In the genomic region with DNA sequence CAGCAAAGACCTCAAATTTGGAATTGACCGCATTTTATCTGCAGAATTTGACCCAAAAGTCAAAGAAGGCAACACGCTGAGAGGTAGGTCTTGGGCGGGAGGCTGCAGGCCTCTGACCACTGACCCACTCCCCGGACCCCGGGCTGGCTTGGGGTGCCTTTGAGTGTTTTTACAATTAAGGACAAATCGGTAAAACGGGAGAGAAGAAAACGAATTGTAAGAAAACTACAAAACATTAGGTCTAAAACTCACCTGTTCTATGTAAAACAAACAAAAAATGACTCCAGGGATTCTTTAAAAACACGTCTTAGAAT, we compare ENCODE assay signal across 9 cellular contexts. TPM values are rescaled to one million over a fixed set of nuclear protein-coding genes. Genes with fewer than 3 reads are reported as not detected.
A peak's percentile ranks its signal among the peaks of the same experiment; 100 is the strongest.
DNase-seq lines count a peak whose midpoint lies in the region; ATAC-seq and TF ChIP-seq lines count a peak whose summit lies in the region.
"Had no signal": no experiment of that assay in that cellular context is flagged by ENCODE, and none has a peak within 500 bp of the region (broad histone marks: within the 10 kb centered on the region; RNA-seq: fewer than 3 reads in every experiment).

No MANE protein-coding gene starts in this region.

- H3K36me3 ChIP-seq in ascending aorta: peaks cover 10 to 12% of the 10 kb centered on the region in 2 donors

- POLR2A ChIA-PET in activated CD4-positive, alpha-beta T cell treated with anti-CD3 and anti-CD28 coated beads for 36 hours (lab: Charles Lee): no interaction called here

- TF ChIP-seq CTCF in ascending aorta (IDR thresholded peaks at IDR 0.05) (no peak), lower leg skin (IDR thresholded peaks at IDR 0.05) (no peak)

- peak overlapping the region; percentile 22 for H3K4me3 Mint-ChIP-seq in activated CD4-positive, alpha-beta T cell treated with anti-CD3 and anti-CD28 coated beads for 36 hours

- H3K27me3 ChIP-seq in ascending aorta: no peaks in the 10 kb centered on the region

- no peaks in the 10 kb centered on the region for H3K9me3 ChIP-seq in ascending aorta

- H3K4me1 Mint-ChIP-seq in activated CD4-positive, alpha-beta T cell treated with anti-CD3 and anti-CD28 coated beads for 36 hours: peaks cover 37% of the 10 kb centered on the region

- no peak for DNase-seq in activated CD4-positive, alpha-beta T cell treated with anti-CD3 and anti-CD28 coated beads for 36 hours
- no peak for DNase-seq in activated CD4-positive, alpha-beta T cell treated with anti-CD3 and anti-CD28 coated beads for 48 hours
- DNase-seq in ascending aorta (ENCODE audit: low spot score in 2 of 2) (no peak), lower leg skin (ENCODE audit: low spot score in 2 of 2) (no peak), substantia nigra (lab: John Stamatoyannopoulos, UW) (no peak)
- no peak for DNase-seq in stimulated activated CD8-positive, alpha-beta memory T cell treated with anti-CD3 and anti-CD28 coated beads, Interleukin-4, amount 100 ng/mL, for 48 hours
- DNase-seq: cerebellar nuclear complex had no signal

- peaks cover 0 to 7% of the 10 kb centered on the region in 2 donors for H3K4me1 ChIP-seq in ascending aorta

- 14 to 17% methylated on average over 9 of the region's 9 CpGs for WGBS in lower leg skin, 2 donors

- CTCF ChIA-PET in activated CD4-positive, alpha-beta T cell treated with anti-CD3 and anti-CD28 coated beads for 36 hours (lab: Charles Lee): no interaction called here

- H3K27ac Mint-ChIP-seq in activated CD4-positive, alpha-beta T cell treated with anti-CD3 and anti-CD28 coated beads for 36 hours: no peak overlapping the region

- no peaks in the 10 kb centered on the region for H3K9me3 Mint-ChIP-seq in activated CD4-positive, alpha-beta T cell treated with anti-CD3 and anti-CD28 coated beads for 36 hours (ENCODE audit: low read depth)

- H3K27ac ChIP-seq in ascending aorta (peak overlapping the region; percentile 93 to 94), substantia nigra (ENCODE audit: low read depth, low read length, poor library complexity, severe bottlenecking) (peak overlapping the region; percentile 67)

- no peak for ATAC-seq in activated CD4-positive, alpha-beta T cell treated with anti-CD3 and anti-CD28 coated beads for 36 hours
- no peak for ATAC-seq in GM18520 (IDR thresholded peaks at IDR 0.05; ENCODE audit: unreplicated experiment)
- ATAC-seq in HG02852 (IDR thresholded peaks at IDR 0.05; ENCODE audit: unreplicated experiment): no peak

- peaks cover 68% of the 10 kb centered on the region for H3K27me3 Mint-ChIP-seq in activated CD4-positive, alpha-beta T cell treated with anti-CD3 and anti-CD28 coated beads for 36 hours

- intact Hi-C loops in activated CD4-positive, alpha-beta T cell treated with anti-CD3 and anti-CD28 coated beads for 36 hours (cut with DNase I, micrococcal nuclease): no loop called here
- intact Hi-C loops in ascending aorta (cut with DNase I): no loop called here
- intact Hi-C loops in lower leg skin (cut with DNase I; ENCODE audit: low total_unique reads): no loop called here

- no peaks in the 10 kb centered on the region for H3K36me3 Mint-ChIP-seq in activated CD4-positive, alpha-beta T cell treated with anti-CD3 and anti-CD28 coated beads for 36 hours (ENCODE audit: low read depth)

- H3K4me3 ChIP-seq in ascending aorta: peak overlapping the region; percentile 83 to 98
- peak overlapping the region; percentile 57 for H3K4me3 ChIP-seq in lower leg skin (ENCODE audit: low read depth, poor library complexity, severe bottlenecking)

- no peak for TF ChIP-seq POLR2A in lower leg skin (IDR thresholded peaks at IDR 0.05)

RNA-seq across cellular contexts. Expression of gene HLX, which starts 1.1 kb away (rescaled TPM):
- under 1 TPM; 0.23 to 0.25 TPM for total RNA-seq in activated CD4-positive, alpha-beta T cell treated with anti-CD3 and anti-CD28 coated beads for 36 hours
- 39.3 TPM for total RNA-seq in ascending aorta
- total RNA-seq in lower leg skin: 10 to 100 TPM in 1 of 4 donors, 1 to 10 TPM in 3; 2.9 to 12.9 (median 3.2) TPM
